In the genomic region with DNA sequence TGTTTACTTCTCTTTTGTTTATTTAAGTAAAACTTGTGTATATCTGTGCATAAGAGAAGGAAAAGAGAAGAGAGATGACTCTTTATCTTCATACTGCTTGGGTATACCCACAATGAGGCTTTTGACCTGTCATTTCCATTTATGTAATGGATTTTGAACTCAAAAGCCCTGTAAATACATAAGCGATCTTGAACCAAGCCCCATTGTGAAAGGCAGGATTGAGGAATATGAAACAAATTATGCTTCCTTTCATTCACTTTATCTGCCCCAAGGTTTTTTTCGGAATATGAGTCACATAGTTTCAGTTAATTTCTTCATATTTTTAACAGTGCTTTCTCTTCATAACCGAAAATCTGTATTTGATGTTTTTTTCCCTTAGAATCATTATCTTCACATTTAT, we compare ENCODE assay signal across 9 cellular contexts. TPM values are rescaled to one million over a fixed set of nuclear protein-coding genes. Genes with fewer than 3 reads are reported as not detected.
DNase-seq lines count a peak whose midpoint lies in the region; ATAC-seq and TF ChIP-seq lines count a peak whose summit lies in the region.
"Had no signal": no experiment of that assay in that cellular context is flagged by ENCODE, and none has a peak within 500 bp of the region (broad histone marks: within the 10 kb centered on the region; RNA-seq: fewer than 3 reads in every experiment).

No MANE protein-coding gene starts in this region.

- no peaks in the 10 kb centered on the region for H4K20me1 ChIP-seq in hepatocyte (ENCODE audit: insufficient read depth, poor library complexity, severe bottlenecking)

- peak overlapping the region; percentile 42 for H3K27ac Mint-ChIP-seq in activated CD4-positive, alpha-beta T cell treated with anti-CD3 and anti-CD28 coated beads for 36 hours
- H3K27ac Mint-ChIP-seq in activated CD4-positive, alpha-beta T cell treated with anti-CD3 and anti-CD28 coated beads, Interleukin-2, amount 10 ng/mL, durations not matched to agents 24 days and 14 days, result no peak overlapping the region

- ATAC-seq in activated CD4-positive, alpha-beta T cell treated with anti-CD3 and anti-CD28 coated beads for 36 hours, result peak; percentile 41
- ATAC-seq: GM12878 had no signal

- no peaks in the 10 kb centered on the region for H3K9me2 ChIP-seq in hepatocyte (replicated peaks; ENCODE audit: insufficient read depth)

- peaks cover 47 to 54% of the 10 kb centered on the region in 2 donors for H3K4me1 ChIP-seq in adrenal gland (replicated peaks in 1 of 2)
- peaks cover 19% of the 10 kb centered on the region for H3K4me1 ChIP-seq in hepatocyte (ENCODE audit: insufficient read depth)
- peaks cover 48% of the 10 kb centered on the region for H3K4me1 ChIP-seq in testis

- DNase-seq in activated CD4-positive, alpha-beta T cell treated with anti-CD3 and anti-CD28 coated beads for 36 hours, result no peak
- DNase-seq in activated CD4-positive, alpha-beta T cell treated with anti-CD3 and anti-CD28 coated beads, Interleukin-2, amount 10 ng/mL, durations not matched to agents 24 days and 14 days, result no peak
- DNase-seq in adrenal gland, result peak in 1 of 7 donors; percentile 26
- DNase-seq in hepatocyte (ENCODE audit: low spot score), result no peak
- no peak for DNase-seq in testis
- no peak for DNase-seq in mucosa of gallbladder (ENCODE audit: low spot score)
- DNase-seq in NCI-H1436 (lab: John Stamatoyannopoulos, UW), result no peak
- no peak for DNase-seq in NCI-H446 treated with DMSO at 0.1 percent for 48 hours (lab: John Stamatoyannopoulos, UW)

- peak overlapping the region; percentile 1 for H3K4me2 ChIP-seq in hepatocyte

- H3K27me3 Mint-ChIP-seq in activated CD4-positive, alpha-beta T cell treated with anti-CD3 and anti-CD28 coated beads for 36 hours, result no peaks in the 10 kb centered on the region
- H3K27me3 Mint-ChIP-seq in activated CD4-positive, alpha-beta T cell treated with anti-CD3 and anti-CD28 coated beads, Interleukin-2, amount 10 ng/mL, durations not matched to agents 24 days and 14 days, result no peaks in the 10 kb centered on the region

- POLR2A ChIA-PET in activated CD4-positive, alpha-beta T cell treated with anti-CD3 and anti-CD28 coated beads for 36 hours (lab: Charles Lee), result no interaction called here

- H3K36me3 ChIP-seq in adrenal gland (replicated peaks in 1 of 2) (peaks cover 0 to 8% of the 10 kb centered on the region in 2 donors), hepatocyte (replicated peaks; ENCODE audit: insufficient read depth, low read depth) (no peaks in the 10 kb centered on the region), testis (ENCODE audit: low read depth, missing control alignments) (no peaks in the 10 kb centered on the region)

- WGBS in adrenal gland, 4 donors, result 15 to 25% (median 17%) methylated on average over 3 of the region's 3 CpGs
- WGBS in hepatocyte (ENCODE audit: low lambda C conversion rate, missing lambda C conversion rate), result 79% methylated on average over 3 of the region's 3 CpGs
- 27 to 28% methylated on average over 3 of the region's 3 CpGs for WGBS in testis, 2 donors

- no peak overlapping the region for H2AFZ ChIP-seq in hepatocyte

- TF ChIP-seq CTCF in adrenal gland (IDR thresholded peaks at IDR 0.05) (no peak), hepatocyte (IDR thresholded peaks at IDR 0.05; ENCODE audit: poor library complexity) (no peak), testis (IDR thresholded peaks at IDR 0.05) (no peak)

- peaks cover 43% of the 10 kb centered on the region for H3K79me2 ChIP-seq in hepatocyte

- TF ChIP-seq POLR2A in adrenal gland (IDR thresholded peaks at IDR 0.05) (peak in 1 of 2 donors; percentile 47), testis (IDR thresholded peaks at IDR 0.05) (no peak)

- peaks cover 61% of the 10 kb centered on the region for H3K4me1 Mint-ChIP-seq in activated CD4-positive, alpha-beta T cell treated with anti-CD3 and anti-CD28 coated beads for 36 hours
- H3K4me1 Mint-ChIP-seq in activated CD4-positive, alpha-beta T cell treated with anti-CD3 and anti-CD28 coated beads, Interleukin-2, amount 10 ng/mL, durations not matched to agents 24 days and 14 days, result peaks cover 9% of the 10 kb centered on the region

- no peaks in the 10 kb centered on the region for H3K27me3 ChIP-seq in adrenal gland
- no peaks in the 10 kb centered on the region for H3K27me3 ChIP-seq in hepatocyte
- H3K27me3 ChIP-seq in testis, result no peaks in the 10 kb centered on the region

- H3K27ac ChIP-seq in adrenal gland, result peak overlapping the region; percentile 35 to 83 (median 82)
- H3K27ac ChIP-seq in hepatocyte, result peak overlapping the region; percentile 4
- H3K27ac ChIP-seq in testis, result peak overlapping the region; percentile 53 to 70

- H3K9me3 Mint-ChIP-seq in activated CD4-positive, alpha-beta T cell treated with anti-CD3 and anti-CD28 coated beads for 36 hours (ENCODE audit: low read depth), result peaks cover 2% of the 10 kb centered on the region
- no peaks in the 10 kb centered on the region for H3K9me3 Mint-ChIP-seq in activated CD4-positive, alpha-beta T cell treated with anti-CD3 and anti-CD28 coated beads, Interleukin-2, amount 10 ng/mL, durations not matched to agents 24 days and 14 days

- intact Hi-C loops in activated CD4-positive, alpha-beta T cell treated with anti-CD3 and anti-CD28 coated beads for 36 hours (cut with DNase I, micrococcal nuclease), result loop anchor here in 1 of 2 experiments (2.0 kb wide), 1 partner anchor 21 kb away; the partner anchor contains the start of genes CNST and TFB2M
- intact Hi-C loops in activated CD4-positive, alpha-beta T cell treated with anti-CD3 and anti-CD28 coated beads, Interleukin-2, amount 10 ng/mL, durations not matched to agents 24 days and 14 days (cut with micrococcal nuclease), result no loop called here
- intact Hi-C loops in adrenal gland (cut with DNase I) (no loop called here), testis (cut with DNase I; ENCODE audit: low total_unique reads) (no loop called here)

- no peak overlapping the region for H3K4me3 Mint-ChIP-seq in activated CD4-positive, alpha-beta T cell treated with anti-CD3 and anti-CD28 coated beads for 36 hours
- H3K4me3 Mint-ChIP-seq in activated CD4-positive, alpha-beta T cell treated with anti-CD3 and anti-CD28 coated beads, Interleukin-2, amount 10 ng/mL, durations not matched to agents 24 days and 14 days, result no peak overlapping the region

- CTCF ChIA-PET in activated CD4-positive, alpha-beta T cell treated with anti-CD3 and anti-CD28 coated beads for 36 hours (lab: Charles Lee), result no interaction called here

- H3K9me3 ChIP-seq in adrenal gland (replicated peaks in 1 of 3) (peaks cover 0 to 5% (median 0%) of the 10 kb centered on the region in 3 donors), hepatocyte (ENCODE audit: low read depth) (peaks cover 8% of the 10 kb centered on the region), testis (no peaks in the 10 kb centered on the region)

- peaks cover 32% of the 10 kb centered on the region for H3K36me3 Mint-ChIP-seq in activated CD4-positive, alpha-beta T cell treated with anti-CD3 and anti-CD28 coated beads for 36 hours (ENCODE audit: low read depth)
- H3K36me3 Mint-ChIP-seq in activated CD4-positive, alpha-beta T cell treated with anti-CD3 and anti-CD28 coated beads, Interleukin-2, amount 10 ng/mL, durations not matched to agents 24 days and 14 days (ENCODE audit: low read depth), result peaks cover 27% of the 10 kb centered on the region

- H3K4me3 ChIP-seq in adrenal gland (peak overlapping the region in 1 of 4 donors; percentile 11), hepatocyte (no peak overlapping the region), testis (no peak overlapping the region)
- H3K4me3 ChIP-seq: GM12878 had no signal

RNA-seq across cellular contexts. Expression of gene CNST, which starts 21.4 kb away (rescaled TPM):
- 10 to 100 TPM; 23.6 to 24.2 TPM for total RNA-seq in activated CD4-positive, alpha-beta T cell treated with anti-CD3 and anti-CD28 coated beads for 36 hours
- 26.4 and 28.5 TPM in 2 replicates for total RNA-seq in activated CD4-positive, alpha-beta T cell treated with anti-CD3 and anti-CD28 coated beads, Interleukin-2, amount 10 ng/mL, durations not matched to agents 24 days and 14 days
- total RNA-seq in adrenal gland (10 to 100 TPM; 33.3 to 85.6 (median 60.1) TPM), hepatocyte (16.2 and 16.4 TPM in 2 replicates), testis (10 to 100 TPM; 56.7 to 61.6 TPM), mucosa of gallbladder (29.6 TPM)
- polyA plus RNA-seq in adrenal gland (10 to 100 TPM; 11.4 to 27.3 (median 13.9) TPM), hepatocyte (6.1 and 7.1 TPM in 2 replicates), testis (ENCODE audit: insufficient read depth, low read depth, low replicate concordance) (26.6 TPM)

RNA-seq across cellular contexts. Expression of gene TFB2M, which starts 21.5 kb away (rescaled TPM):
- total RNA-seq in activated CD4-positive, alpha-beta T cell treated with anti-CD3 and anti-CD28 coated beads for 36 hours, result 10 to 100 TPM; 14.1 to 17.3 TPM
- 24.3 and 26.5 TPM in 2 replicates for total RNA-seq in activated CD4-positive, alpha-beta T cell treated with anti-CD3 and anti-CD28 coated beads, Interleukin-2, amount 10 ng/mL, durations not matched to agents 24 days and 14 days
- 10 to 100 TPM; 15.1 to 32.5 (median 27.1) TPM for total RNA-seq in adrenal gland
- polyA plus RNA-seq in adrenal gland, result 10 to 100 TPM in 1 of 3 donors, 1 to 10 TPM in 2; 6.0 to 44.8 (median 7.2) TPM
- total RNA-seq in hepatocyte, result 16.3 and 17.9 TPM in 2 replicates
- 13.2 and 14.2 TPM in 2 replicates for polyA plus RNA-seq in hepatocyte
- total RNA-seq in testis, result 10 to 100 TPM; 19.8 to 20.0 TPM
- polyA plus RNA-seq in testis (ENCODE audit: insufficient read depth, low read depth, low replicate concordance), result 15.7 TPM
- total RNA-seq in mucosa of gallbladder, result 10.5 TPM

Comparison
In these comparisons a context has a peak if more than half of its experiments do, and no peak if none do; other contexts are left out.
1. H3K27ac ChIP-seq: peak in every context shown above with its lines; median percentile 82 in adrenal gland; 62 in testis; 4 in hepatocyte.